29 cellular contexts compared by ENCODE assay signal in genomic region chrX:142096263-142096662, GRCh38.
"Had no signal": no experiment of that assay in that cellular context is flagged by ENCODE, and none has a peak within 500 bp of the region (broad histone marks: within the 10 kb centered on the region; RNA-seq: fewer than 3 reads in every experiment).

No MANE protein-coding gene starts in this region.

- H3K9me3 ChIP-seq: left lung, lower lobe of right lung, pancreas, prostate gland, sigmoid colon, spleen, suprapubic skin, thoracic aorta, tibial artery, upper lobe of right lung had no signal

- H3K4me1 Mint-ChIP-seq: naive thymus-derived CD8-positive, alpha-beta T cell; neural crest cell; stimulated activated effector memory CD8-positive, alpha-beta T cell treated with anti-CD3 and anti-CD28 coated beads, Interleukin-12 subunit alpha, Interleukin-12 subunit beta, amount 100 ng/mL, for 72 hours had no signal

- FAIRE-seq: keratinocyte, pancreas, small intestine, urothelium cell line had no signal

- H3K27ac Mint-ChIP-seq: naive thymus-derived CD8-positive, alpha-beta T cell; stimulated activated effector memory CD8-positive, alpha-beta T cell treated with anti-CD3 and anti-CD28 coated beads, Interleukin-12 subunit alpha, Interleukin-12 subunit beta, amount 100 ng/mL, for 72 hours; stimulated activated naive CD8-positive, alpha-beta T cell treated with anti-CD3 and anti-CD28 coated beads, Interleukin-15, Interleukin-2, amounts not matched to agents 100 ng/mL and 50 ng/mL, for 24 hours had no signal

- H3K27me3 ChIP-seq: hepatocyte, left lung, sigmoid colon, spleen, suprapubic skin, tibial artery, upper lobe of right lung had no signal

- H3K4me3 ChIP-seq: hepatocyte, left lung, lower lobe of right lung, pancreas, prostate gland, sigmoid colon, spleen, suprapubic skin, thoracic aorta, tibial artery, upper lobe of right lung had no signal

- ATAC-seq: left cardiac atrium; left lung; lower lobe of right lung; naive thymus-derived CD8-positive, alpha-beta T cell; pancreas; right cardiac atrium; stimulated activated effector memory CD8-positive, alpha-beta T cell treated with anti-CD3 and anti-CD28 coated beads, Interleukin-12 subunit alpha, Interleukin-12 subunit beta, amount 100 ng/mL, for 72 hours; upper lobe of right lung had no signal

- H3K4me2 ChIP-seq: hepatocyte had no signal

- H3K4me3 Mint-ChIP-seq: naive thymus-derived CD8-positive, alpha-beta T cell; nephron; neural crest cell; stimulated activated effector memory CD8-positive, alpha-beta T cell treated with anti-CD3 and anti-CD28 coated beads, Interleukin-12 subunit alpha, Interleukin-12 subunit beta, amount 100 ng/mL, for 72 hours; stimulated activated naive CD8-positive, alpha-beta T cell treated with anti-CD3 and anti-CD28 coated beads, Interleukin-15, Interleukin-2, amounts not matched to agents 100 ng/mL and 50 ng/mL, for 24 hours had no signal

- H2AFZ ChIP-seq: hepatocyte had no signal

- H3K36me3 ChIP-seq: left lung, lower lobe of right lung, pancreas, prostate gland, sigmoid colon, spleen, suprapubic skin, thoracic aorta, tibial artery, upper lobe of right lung had no signal

- DNase-seq: kidney glomerular epithelial cell; left cardiac atrium; left lung; lower lobe of right lung; mammary epithelial cell; mesenchymal stem cell; naive thymus-derived CD8-positive, alpha-beta T cell; nucleus accumbens; pancreas; retina; right cardiac atrium; sigmoid colon; small intestine; spleen; stimulated activated CD4-positive, alpha-beta T cell treated with anti-CD3 and anti-CD28 coated beads, Interleukin-4, amount 100 ng/mL, for 24 hours; stimulated activated naive CD4-positive, alpha-beta T cell; tibial artery; trophoblast cell; upper lobe of right lung had no signal

- H3K27me3 Mint-ChIP-seq: naive thymus-derived CD8-positive, alpha-beta T cell; stimulated activated naive CD8-positive, alpha-beta T cell treated with anti-CD3 and anti-CD28 coated beads, Interleukin-15, Interleukin-2, amounts not matched to agents 100 ng/mL and 50 ng/mL, for 24 hours had no signal

- H3K36me3 Mint-ChIP-seq: naive thymus-derived CD8-positive, alpha-beta T cell; stimulated activated effector memory CD8-positive, alpha-beta T cell treated with anti-CD3 and anti-CD28 coated beads, Interleukin-12 subunit alpha, Interleukin-12 subunit beta, amount 100 ng/mL, for 72 hours had no signal

- H3K79me2 ChIP-seq: hepatocyte had no signal

- H3K9me3 Mint-ChIP-seq: nephron had no signal

- H3K27ac ChIP-seq: hepatocyte, left lung, lower lobe of right lung, pancreas, prostate gland, sigmoid colon, spleen, suprapubic skin, thoracic aorta, tibial artery, upper lobe of right lung had no signal

- H3K4me1 ChIP-seq: left lung, lower lobe of right lung, pancreas, prostate gland, sigmoid colon, spleen, suprapubic skin, tibial artery, upper lobe of right lung had no signal
